In the genomic region with DNA sequence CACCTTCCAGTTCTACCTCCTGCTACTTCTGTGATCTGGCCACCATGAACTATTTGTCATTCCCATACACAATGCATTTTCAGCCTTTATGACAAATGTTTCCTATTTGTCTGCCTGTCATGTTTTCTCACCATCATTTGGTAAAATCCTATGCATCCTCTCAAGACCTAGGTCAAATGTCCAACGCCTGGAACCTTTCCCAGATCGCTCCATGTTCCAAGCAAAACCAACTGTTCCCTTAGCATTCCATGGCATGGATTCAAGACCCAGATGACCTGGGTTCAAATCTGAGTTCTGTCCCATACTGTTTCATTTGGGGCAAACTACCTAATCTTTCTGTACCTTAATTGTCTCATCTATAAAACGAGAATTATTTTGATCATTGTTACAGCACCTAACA, we compare ENCODE assay signal across 31 cellular contexts.
"Had no signal": no experiment of that assay in that cellular context is flagged by ENCODE, and none has a peak within 500 bp of the region (broad histone marks: within the 10 kb centered on the region; RNA-seq: fewer than 3 reads in every experiment).

No MANE protein-coding gene starts in this region.

- ATAC-seq: activated CD4-positive, CD25-positive, alpha-beta regulatory T cell treated with anti-CD3 and anti-CD28 coated beads, Interleukin-2, amount 50 U/mL, for 24 hours; activated CD8-positive, alpha-beta memory T cell treated with anti-CD3 and anti-CD28 coated beads, Interleukin-2, amount 10 ng/mL, durations not matched to agents 7 days and 5 days; Panc1 had no signal

- H3K4me3 ChIP-seq: cardiac muscle cell, SJSA1 had no signal

- H3K36me3 ChIP-seq: brain microvascular endothelial cell, cardiac muscle cell, SJSA1 had no signal

- DNase-seq: activated CD4-positive, alpha-beta memory T cell treated with anti-CD3 and anti-CD28 coated beads, Interleukin-2, amount 10 ng/mL, durations not matched to agents 7 days and 5 days; activated CD4-positive, alpha-beta T cell treated with anti-CD3 and anti-CD28 coated beads for 4 hours; activated CD4-positive, alpha-beta T cell treated with anti-CD3 and anti-CD28 coated beads, Interleukin-2, amount 50 U/mL, for 1 hour; activated CD8-positive, alpha-beta memory T cell treated with anti-CD3 and anti-CD28 coated beads for 24 hours; activated CD8-positive, alpha-beta memory T cell treated with anti-CD3 and anti-CD28 coated beads, Interleukin-2, amount 10 ng/mL, durations not matched to agents 7 days and 5 days; activated CD8-positive, alpha-beta memory T cell treated with anti-CD3 and anti-CD28 coated beads, Interleukin-2, amount 50 U/mL, for 48 hours; activated effector memory CD4-positive, alpha-beta T cell treated with Interleukin-2 at 50 U/mL for 16 hours; activated naive CD4-positive, alpha-beta T cell; activated naive CD4-positive, alpha-beta T cell treated with anti-CD3 and anti-CD28 coated beads, Interleukin-2, amount 50 U/mL, for 16 hours; activated naive CD8-positive, alpha-beta T cell treated with anti-CD3 and anti-CD28 coated beads for 36 hours; activated T-cell treated with anti-CD3 and anti-CD28 coated beads, Interleukin-2, amount 50 U/mL, for 48 hours; amniotic stem cell; aorta; brain microvascular endothelial cell; NCI-H1105; NCI-H1417 treated with DMSO at 0.1 percent for 48 hours; NCI-H187 treated with DMSO at 0.1 percent for 48 hours; NCI-H2081; NCI-H345; NCI-H524 treated with DMSO at 0.1 percent for 48 hours; RPMI8226; SHP77 treated with DMSO at 0.1 percent for 48 hours; SK-N-SH had no signal

- H3K27me3 ChIP-seq: brain microvascular endothelial cell, cardiac muscle cell, SJSA1 had no signal

- H3K9me3 ChIP-seq: SJSA1, SK-N-SH had no signal

- H3K4me1 Mint-ChIP-seq: central memory CD8-positive, alpha-beta T cell had no signal

- H3K9ac ChIP-seq: SK-N-SH had no signal

- H3K27ac Mint-ChIP-seq: activated CD4-positive, alpha-beta memory T cell treated with anti-CD3 and anti-CD28 coated beads, Interleukin-2, amount 10 ng/mL, durations not matched to agents 7 days and 5 days; activated CD8-positive, alpha-beta memory T cell treated with anti-CD3 and anti-CD28 coated beads, Interleukin-2, amount 10 ng/mL, durations not matched to agents 7 days and 5 days; activated naive CD8-positive, alpha-beta T cell treated with anti-CD3 and anti-CD28 coated beads for 36 hours; T-helper 1 cell treated with Interleukin-12 subunit alpha and Interleukin-12 subunit beta and Interleukin-4 antibody, amounts not matched to agents 30 μg/mL and 1 μg/mL, for 36 hours; T-helper 2 cell treated with Interferon-gamma antibody and Interleukin-4, amounts not matched to agents 5 μg/mL and 100 μg/mL, for 36 hours had no signal

- H3K36me3 Mint-ChIP-seq: activated CD8-positive, alpha-beta memory T cell treated with anti-CD3 and anti-CD28 coated beads, Interleukin-2, amount 10 ng/mL, durations not matched to agents 7 days and 5 days had no signal

- H3K4me2 ChIP-seq: SK-N-SH had no signal

- H3K27me3 Mint-ChIP-seq: activated naive CD8-positive, alpha-beta T cell treated with anti-CD3 and anti-CD28 coated beads for 36 hours had no signal

- FAIRE-seq: TTC549 had no signal

- H3K9me3 Mint-ChIP-seq: activated CD4-positive, alpha-beta memory T cell treated with anti-CD3 and anti-CD28 coated beads, Interleukin-2, amount 10 ng/mL, durations not matched to agents 7 days and 5 days; activated naive CD8-positive, alpha-beta T cell treated with anti-CD3 and anti-CD28 coated beads for 36 hours; central memory CD8-positive, alpha-beta T cell; T-helper 1 cell treated with Interleukin-12 subunit alpha and Interleukin-12 subunit beta and Interleukin-4 antibody, amounts not matched to agents 30 μg/mL and 1 μg/mL, for 36 hours; T-helper 2 cell treated with Interferon-gamma antibody and Interleukin-4, amounts not matched to agents 5 μg/mL and 100 μg/mL, for 36 hours had no signal

- H3K4me3 Mint-ChIP-seq: activated CD4-positive, alpha-beta memory T cell treated with anti-CD3 and anti-CD28 coated beads, Interleukin-2, amount 10 ng/mL, durations not matched to agents 7 days and 5 days; activated CD8-positive, alpha-beta memory T cell treated with anti-CD3 and anti-CD28 coated beads, Interleukin-2, amount 10 ng/mL, durations not matched to agents 7 days and 5 days; activated naive CD8-positive, alpha-beta T cell treated with anti-CD3 and anti-CD28 coated beads for 36 hours; central memory CD8-positive, alpha-beta T cell; T-helper 1 cell treated with Interleukin-12 subunit alpha and Interleukin-12 subunit beta and Interleukin-4 antibody, amounts not matched to agents 30 μg/mL and 1 μg/mL, for 36 hours; T-helper 2 cell treated with Interferon-gamma antibody and Interleukin-4, amounts not matched to agents 5 μg/mL and 100 μg/mL, for 36 hours had no signal

- H3K27ac ChIP-seq: brain microvascular endothelial cell, cardiac muscle cell, SJSA1 had no signal

- H3K9me2 ChIP-seq: SK-N-SH had no signal

- H3K4me1 ChIP-seq: SJSA1 had no signal
